Comparison of ENCODE assay signal across 1 cellular context in the genomic region with DNA sequence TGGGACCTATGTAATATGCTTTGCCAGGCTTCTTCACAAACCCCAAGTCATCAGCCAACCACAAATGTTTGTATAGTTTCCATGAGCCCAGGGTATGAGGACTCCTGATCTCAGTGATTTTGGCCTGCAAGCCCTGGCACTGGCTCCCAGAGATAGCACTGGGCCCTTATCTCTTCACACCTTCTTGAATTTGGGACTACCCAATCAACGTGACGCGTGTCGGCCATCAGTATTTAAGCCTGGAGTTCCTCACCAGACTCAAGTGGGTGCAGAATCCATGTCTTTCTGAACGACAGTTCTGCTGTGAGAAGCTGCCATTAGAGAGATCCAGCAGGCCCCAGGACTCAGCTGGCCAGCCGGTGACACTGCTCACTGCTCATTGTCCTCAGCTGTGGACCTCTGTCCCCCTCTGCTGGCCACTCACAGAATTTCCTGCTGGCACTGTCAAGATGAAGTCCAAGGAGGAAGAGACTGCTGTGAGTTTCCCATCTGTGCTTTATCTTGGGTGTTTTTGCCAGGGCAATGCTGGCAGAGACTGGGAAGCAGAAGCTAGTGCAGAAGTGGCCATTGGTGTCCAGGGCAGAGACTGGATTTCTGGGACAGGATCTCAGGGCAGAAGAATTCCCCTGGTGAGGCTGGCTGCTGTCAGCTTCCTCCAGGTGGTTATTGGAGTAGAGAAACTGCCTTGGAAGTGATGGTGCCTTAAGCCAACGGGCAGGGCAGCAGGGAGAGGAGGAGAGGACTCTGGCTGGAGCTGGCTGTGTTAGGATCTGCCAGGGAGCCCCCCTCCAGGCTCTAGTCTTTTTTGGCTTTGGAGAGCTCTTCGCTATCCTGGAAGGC.
TF ChIP-seq lines count a peak whose summit lies in the region.

No MANE protein-coding gene starts in this region.

TF ChIP-seq in K562, 482 proteins besides CTCF, POLR2A, EP300 and RAD21 (continued from another document and continues in another):
- TF ChIP-seq, protein P1, sequence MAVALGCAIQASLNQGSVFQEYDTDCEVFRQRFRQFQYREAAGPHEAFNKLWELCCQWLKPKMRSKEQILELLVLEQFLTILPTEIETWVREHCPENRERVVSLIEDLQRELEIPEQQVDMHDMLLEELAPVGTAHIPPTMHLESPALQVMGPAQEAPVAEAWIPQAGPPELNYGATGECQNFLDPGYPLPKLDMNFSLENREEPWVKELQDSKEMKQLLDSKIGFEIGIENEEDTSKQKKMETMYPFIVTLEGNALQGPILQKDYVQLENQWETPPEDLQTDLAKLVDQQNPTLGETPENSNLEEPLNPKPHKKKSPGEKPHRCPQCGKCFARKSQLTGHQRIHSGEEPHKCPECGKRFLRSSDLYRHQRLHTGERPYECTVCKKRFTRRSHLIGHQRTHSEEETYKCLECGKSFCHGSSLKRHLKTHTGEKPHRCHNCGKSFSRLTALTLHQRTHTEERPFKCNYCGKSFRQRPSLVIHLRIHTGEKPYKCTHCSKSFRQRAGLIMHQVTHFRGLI (CRISPR knock-in tag; IDR thresholded peaks at IDR 0.05): peak; percentile 69; the same call in 1 of the 2 replicates
- peak; percentile 85 for TF ChIP-seq ZBTB17 (CRISPR knock-in tag; IDR thresholded peaks at IDR 0.05)
- peak; percentile 82 for TF ChIP-seq ZNF766 (CRISPR knock-in tag; conservative IDR thresholded peaks at IDR 0.05)
- TF ChIP-seq, protein P2, sequence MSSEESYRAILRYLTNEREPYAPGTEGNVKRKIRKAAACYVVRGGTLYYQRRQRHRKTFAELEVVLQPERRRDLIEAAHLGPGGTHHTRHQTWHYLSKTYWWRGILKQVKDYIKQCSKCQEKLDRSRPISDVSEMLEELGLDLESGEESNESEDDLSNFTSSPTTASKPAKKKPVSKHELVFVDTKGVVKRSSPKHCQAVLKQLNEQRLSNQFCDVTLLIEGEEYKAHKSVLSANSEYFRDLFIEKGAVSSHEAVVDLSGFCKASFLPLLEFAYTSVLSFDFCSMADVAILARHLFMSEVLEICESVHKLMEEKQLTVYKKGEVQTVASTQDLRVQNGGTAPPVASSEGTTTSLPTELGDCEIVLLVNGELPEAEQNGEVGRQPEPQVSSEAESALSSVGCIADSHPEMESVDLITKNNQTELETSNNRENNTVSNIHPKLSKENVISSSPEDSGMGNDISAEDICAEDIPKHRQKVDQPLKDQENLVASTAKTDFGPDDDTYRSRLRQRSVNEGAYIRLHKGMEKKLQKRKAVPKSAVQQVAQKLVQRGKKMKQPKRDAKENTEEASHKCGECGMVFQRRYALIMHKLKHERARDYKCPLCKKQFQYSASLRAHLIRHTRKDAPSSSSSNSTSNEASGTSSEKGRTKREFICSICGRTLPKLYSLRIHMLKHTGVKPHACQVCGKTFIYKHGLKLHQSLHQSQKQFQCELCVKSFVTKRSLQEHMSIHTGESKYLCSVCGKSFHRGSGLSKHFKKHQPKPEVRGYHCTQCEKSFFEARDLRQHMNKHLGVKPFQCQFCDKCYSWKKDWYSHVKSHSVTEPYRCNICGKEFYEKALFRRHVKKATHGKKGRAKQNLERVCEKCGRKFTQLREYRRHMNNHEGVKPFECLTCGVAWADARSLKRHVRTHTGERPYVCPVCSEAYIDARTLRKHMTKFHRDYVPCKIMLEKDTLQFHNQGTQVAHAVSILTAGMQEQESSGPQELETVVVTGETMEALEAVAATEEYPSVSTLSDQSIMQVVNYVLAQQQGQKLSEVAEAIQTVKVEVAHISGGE (CRISPR knock-in tag; IDR thresholded peaks at IDR 0.05): peak in 1 of 3 experiments; percentile 88; a peak in 2 of 6 replicates
- TF ChIP-seq MTA1 (IDR thresholded peaks at IDR 0.05; ENCODE audit: borderline replicate concordance): 0 out of 2 replicates have a peak, but pooled peaks have one; percentile 44
- TF ChIP-seq, protein P3, sequence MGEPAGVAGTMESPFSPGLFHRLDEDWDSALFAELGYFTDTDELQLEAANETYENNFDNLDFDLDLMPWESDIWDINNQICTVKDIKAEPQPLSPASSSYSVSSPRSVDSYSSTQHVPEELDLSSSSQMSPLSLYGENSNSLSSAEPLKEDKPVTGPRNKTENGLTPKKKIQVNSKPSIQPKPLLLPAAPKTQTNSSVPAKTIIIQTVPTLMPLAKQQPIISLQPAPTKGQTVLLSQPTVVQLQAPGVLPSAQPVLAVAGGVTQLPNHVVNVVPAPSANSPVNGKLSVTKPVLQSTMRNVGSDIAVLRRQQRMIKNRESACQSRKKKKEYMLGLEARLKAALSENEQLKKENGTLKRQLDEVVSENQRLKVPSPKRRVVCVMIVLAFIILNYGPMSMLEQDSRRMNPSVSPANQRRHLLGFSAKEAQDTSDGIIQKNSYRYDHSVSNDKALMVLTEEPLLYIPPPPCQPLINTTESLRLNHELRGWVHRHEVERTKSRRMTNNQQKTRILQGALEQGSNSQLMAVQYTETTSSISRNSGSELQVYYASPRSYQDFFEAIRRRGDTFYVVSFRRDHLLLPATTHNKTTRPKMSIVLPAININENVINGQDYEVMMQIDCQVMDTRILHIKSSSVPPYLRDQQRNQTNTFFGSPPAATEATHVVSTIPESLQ (CRISPR knock-in tag; IDR thresholded peaks at IDR 0.05): no peak
- TF ChIP-seq HNRNPK (IDR thresholded peaks at IDR 0.05; ENCODE audit: low read depth, low read length, poor library complexity, severe bottlenecking): no peak
- TF ChIP-seq, protein P4, sequence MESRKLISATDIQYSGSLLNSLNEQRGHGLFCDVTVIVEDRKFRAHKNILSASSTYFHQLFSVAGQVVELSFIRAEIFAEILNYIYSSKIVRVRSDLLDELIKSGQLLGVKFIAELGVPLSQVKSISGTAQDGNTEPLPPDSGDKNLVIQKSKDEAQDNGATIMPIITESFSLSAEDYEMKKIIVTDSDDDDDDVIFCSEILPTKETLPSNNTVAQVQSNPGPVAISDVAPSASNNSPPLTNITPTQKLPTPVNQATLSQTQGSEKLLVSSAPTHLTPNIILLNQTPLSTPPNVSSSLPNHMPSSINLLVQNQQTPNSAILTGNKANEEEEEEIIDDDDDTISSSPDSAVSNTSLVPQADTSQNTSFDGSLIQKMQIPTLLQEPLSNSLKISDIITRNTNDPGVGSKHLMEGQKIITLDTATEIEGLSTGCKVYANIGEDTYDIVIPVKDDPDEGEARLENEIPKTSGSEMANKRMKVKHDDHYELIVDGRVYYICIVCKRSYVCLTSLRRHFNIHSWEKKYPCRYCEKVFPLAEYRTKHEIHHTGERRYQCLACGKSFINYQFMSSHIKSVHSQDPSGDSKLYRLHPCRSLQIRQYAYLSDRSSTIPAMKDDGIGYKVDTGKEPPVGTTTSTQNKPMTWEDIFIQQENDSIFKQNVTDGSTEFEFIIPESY (CRISPR knock-in tag; IDR thresholded peaks at IDR 0.05): no peak
- no peak for TF ChIP-seq HNRNPL (IDR thresholded peaks at IDR 0.05; ENCODE audit: low read depth, low read length)
- TF ChIP-seq, protein P5, sequence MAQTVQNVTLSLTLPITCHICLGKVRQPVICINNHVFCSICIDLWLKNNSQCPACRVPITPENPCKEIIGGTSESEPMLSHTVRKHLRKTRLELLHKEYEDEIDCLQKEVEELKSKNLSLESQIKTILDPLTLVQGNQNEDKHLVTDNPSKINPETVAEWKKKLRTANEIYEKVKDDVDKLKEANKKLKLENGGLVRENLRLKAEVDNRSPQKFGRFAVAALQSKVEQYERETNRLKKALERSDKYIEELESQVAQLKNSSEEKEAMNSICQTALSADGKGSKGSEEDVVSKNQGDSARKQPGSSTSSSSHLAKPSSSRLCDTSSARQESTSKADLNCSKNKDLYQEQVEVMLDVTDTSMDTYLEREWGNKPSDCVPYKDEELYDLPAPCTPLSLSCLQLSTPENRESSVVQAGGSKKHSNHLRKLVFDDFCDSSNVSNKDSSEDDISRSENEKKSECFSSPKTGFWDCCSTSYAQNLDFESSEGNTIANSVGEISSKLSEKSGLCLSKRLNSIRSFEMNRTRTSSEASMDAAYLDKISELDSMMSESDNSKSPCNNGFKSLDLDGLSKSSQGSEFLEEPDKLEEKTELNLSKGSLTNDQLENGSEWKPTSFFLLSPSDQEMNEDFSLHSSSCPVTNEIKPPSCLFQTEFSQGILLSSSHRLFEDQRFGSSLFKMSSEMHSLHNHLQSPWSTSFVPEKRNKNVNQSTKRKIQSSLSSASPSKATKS (CRISPR knock-in tag; IDR thresholded peaks at IDR 0.05): no peak
- TF ChIP-seq, protein P6, sequence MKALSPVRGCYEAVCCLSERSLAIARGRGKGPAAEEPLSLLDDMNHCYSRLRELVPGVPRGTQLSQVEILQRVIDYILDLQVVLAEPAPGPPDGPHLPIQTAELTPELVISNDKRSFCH (CRISPR knock-in tag; IDR thresholded peaks at IDR 0.05): no peak
- TF ChIP-seq, protein P6 (tag; IDR thresholded peaks at IDR 0.05): no peak
- 0 out of 2 replicates have a peak, but pooled peaks have one; percentile 6 for TF ChIP-seq NFXL1 (CRISPR knock-in tag; IDR thresholded peaks at IDR 0.05)
- TF ChIP-seq, protein P7, sequence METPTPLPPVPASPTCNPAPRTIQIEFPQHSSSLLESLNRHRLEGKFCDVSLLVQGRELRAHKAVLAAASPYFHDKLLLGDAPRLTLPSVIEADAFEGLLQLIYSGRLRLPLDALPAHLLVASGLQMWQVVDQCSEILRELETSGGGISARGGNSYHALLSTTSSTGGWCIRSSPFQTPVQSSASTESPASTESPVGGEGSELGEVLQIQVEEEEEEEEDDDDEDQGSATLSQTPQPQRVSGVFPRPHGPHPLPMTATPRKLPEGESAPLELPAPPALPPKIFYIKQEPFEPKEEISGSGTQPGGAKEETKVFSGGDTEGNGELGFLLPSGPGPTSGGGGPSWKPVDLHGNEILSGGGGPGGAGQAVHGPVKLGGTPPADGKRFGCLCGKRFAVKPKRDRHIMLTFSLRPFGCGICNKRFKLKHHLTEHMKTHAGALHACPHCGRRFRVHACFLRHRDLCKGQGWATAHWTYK (CRISPR knock-in tag; IDR thresholded peaks at IDR 0.05): no peak; the same call in 1 of the 2 replicates
- no peak for TF ChIP-seq MECOM (CRISPR knock-in tag; IDR thresholded peaks at IDR 0.05)
- 0 out of 2 replicates have a peak, but pooled peaks have one; percentile 58 for TF ChIP-seq ZNF12 (CRISPR knock-in tag; IDR thresholded peaks at IDR 0.05)
- no peak; the same call in none of the 2 replicates for TF ChIP-seq ERF (CRISPR knock-in tag; IDR thresholded peaks at IDR 0.05)
- TF ChIP-seq IRF2 (CRISPR knock-in tag; IDR thresholded peaks at IDR 0.05): no peak
- TF ChIP-seq, protein P8, sequence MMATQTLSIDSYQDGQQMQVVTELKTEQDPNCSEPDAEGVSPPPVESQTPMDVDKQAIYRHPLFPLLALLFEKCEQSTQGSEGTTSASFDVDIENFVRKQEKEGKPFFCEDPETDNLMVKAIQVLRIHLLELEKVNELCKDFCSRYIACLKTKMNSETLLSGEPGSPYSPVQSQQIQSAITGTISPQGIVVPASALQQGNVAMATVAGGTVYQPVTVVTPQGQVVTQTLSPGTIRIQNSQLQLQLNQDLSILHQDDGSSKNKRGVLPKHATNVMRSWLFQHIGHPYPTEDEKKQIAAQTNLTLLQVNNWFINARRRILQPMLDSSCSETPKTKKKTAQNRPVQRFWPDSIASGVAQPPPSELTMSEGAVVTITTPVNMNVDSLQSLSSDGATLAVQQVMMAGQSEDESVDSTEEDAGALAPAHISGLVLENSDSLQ (IDR thresholded peaks at IDR 0.05): peak; percentile 65
- no peak for TF ChIP-seq RBM14 (IDR thresholded peaks at IDR 0.05; ENCODE audit: borderline replicate concordance, insufficient read depth, low read depth, low read length)
- no peak for TF ChIP-seq ZC3H4 (CRISPR knock-in tag; IDR thresholded peaks at IDR 0.05; ENCODE audit: borderline replicate concordance)
- TF ChIP-seq, protein P9, sequence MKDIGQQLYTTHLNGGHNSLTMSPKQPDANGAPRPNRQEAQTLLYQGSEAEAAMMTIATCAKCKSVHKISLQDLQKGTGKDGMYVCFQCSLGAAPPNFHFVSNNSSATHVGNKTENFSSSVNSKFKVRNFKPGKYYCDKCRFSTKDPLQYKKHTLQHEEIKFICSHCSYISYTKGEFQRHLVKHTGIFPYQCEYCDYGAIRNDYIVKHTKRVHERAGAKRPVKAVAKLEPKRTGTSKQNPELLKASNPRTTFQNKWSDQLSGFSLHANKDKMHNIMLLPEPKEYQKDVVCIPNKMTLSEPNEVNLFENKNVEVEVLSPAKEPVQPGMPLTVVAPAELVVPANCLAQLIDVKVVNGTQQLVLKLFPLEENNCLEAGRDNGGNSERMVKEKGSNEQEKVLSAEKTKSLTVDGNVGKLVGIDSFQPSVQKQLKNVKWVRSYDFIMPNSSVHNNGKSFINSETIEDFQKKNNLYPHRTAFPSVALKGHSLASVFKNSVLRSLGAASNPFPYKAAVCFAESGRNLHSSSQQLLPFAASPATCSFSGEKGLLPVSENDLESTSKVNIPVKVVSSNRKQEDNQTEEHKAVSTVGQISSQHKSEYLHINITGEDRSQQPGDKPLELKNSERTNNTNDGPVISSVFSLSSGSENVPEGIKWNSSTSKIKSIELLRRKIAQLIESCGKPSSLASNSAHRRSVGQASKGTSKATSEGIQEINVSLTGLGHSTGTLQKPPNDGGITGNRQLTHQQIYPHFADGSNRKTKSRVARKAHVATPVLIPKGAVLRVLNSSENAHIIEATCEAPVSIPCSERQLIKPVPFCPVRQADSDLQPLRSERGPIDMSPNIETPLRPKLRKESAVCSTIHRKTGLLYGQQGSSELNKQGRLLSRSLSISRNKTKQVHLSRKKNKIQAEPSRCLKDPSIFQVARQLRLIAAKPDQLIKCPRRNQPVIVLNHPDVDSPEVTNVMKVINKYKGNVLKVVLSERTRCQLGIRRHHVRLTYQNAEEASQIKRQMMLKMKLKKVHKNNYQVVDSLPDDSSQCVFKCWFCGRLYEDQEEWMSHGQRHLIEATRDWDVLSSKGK (CRISPR knock-in tag; IDR thresholded peaks at IDR 0.05): no peak
- no peak for TF ChIP-seq MED1 (CRISPR knock-in tag; IDR thresholded peaks at IDR 0.05; ENCODE audit: borderline replicate concordance)
- TF ChIP-seq PTTG1 (tag; IDR thresholded peaks at IDR 0.05; ENCODE audit: low read depth): no peak
- TF ChIP-seq, protein P10, sequence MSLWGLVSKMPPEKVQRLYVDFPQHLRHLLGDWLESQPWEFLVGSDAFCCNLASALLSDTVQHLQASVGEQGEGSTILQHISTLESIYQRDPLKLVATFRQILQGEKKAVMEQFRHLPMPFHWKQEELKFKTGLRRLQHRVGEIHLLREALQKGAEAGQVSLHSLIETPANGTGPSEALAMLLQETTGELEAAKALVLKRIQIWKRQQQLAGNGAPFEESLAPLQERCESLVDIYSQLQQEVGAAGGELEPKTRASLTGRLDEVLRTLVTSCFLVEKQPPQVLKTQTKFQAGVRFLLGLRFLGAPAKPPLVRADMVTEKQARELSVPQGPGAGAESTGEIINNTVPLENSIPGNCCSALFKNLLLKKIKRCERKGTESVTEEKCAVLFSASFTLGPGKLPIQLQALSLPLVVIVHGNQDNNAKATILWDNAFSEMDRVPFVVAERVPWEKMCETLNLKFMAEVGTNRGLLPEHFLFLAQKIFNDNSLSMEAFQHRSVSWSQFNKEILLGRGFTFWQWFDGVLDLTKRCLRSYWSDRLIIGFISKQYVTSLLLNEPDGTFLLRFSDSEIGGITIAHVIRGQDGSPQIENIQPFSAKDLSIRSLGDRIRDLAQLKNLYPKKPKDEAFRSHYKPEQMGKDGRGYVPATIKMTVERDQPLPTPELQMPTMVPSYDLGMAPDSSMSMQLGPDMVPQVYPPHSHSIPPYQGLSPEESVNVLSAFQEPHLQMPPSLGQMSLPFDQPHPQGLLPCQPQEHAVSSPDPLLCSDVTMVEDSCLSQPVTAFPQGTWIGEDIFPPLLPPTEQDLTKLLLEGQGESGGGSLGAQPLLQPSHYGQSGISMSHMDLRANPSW (CRISPR knock-in tag; IDR thresholded peaks at IDR 0.05): peak; percentile 93; the same call in 1 of the 2 replicates
- no peak; the same call in 1 of the 2 replicates for TF ChIP-seq RFX1 (IDR thresholded peaks at IDR 0.05)
- no peak for TF ChIP-seq ZNF212 (CRISPR knock-in tag; IDR thresholded peaks at IDR 0.05)
- TF ChIP-seq ZNF197 (CRISPR knock-in tag; IDR thresholded peaks at IDR 0.05; ENCODE audit: low read depth): 0 out of 2 replicates have a peak, but pooled peaks have one; percentile 76
- no peak for TF ChIP-seq ETS2 (tag; IDR thresholded peaks at IDR 0.05; ENCODE audit: borderline replicate concordance, poor library complexity, severe bottlenecking)
- TF ChIP-seq ZZZ3 (IDR thresholded peaks at IDR 0.05): no peak
- TF ChIP-seq YBX1 (IDR thresholded peaks at IDR 0.05): no peak
- TF ChIP-seq TCF7 (IDR thresholded peaks at IDR 0.05; ENCODE audit: borderline replicate concordance): no peak
